In genomic region chrX:130772313-130773140, GRCh38 we compare ENCODE assay signal across 1 cellular context.
TF ChIP-seq lines count a peak whose summit lies in the region.

No MANE protein-coding gene starts in this region.

TF ChIP-seq in HEK293, 187 proteins besides CTCF, POLR2A, EP300 and RAD21 (continued from another document and continues in another):
- TF ChIP-seq ZNF518A (tag by site-specific recombination; conservative IDR thresholded peaks at IDR 0.05; ENCODE audit: low read depth): peak; percentile 19; the same call in 1 of the 2 replicates
- TF ChIP-seq ZNF37A (tag by site-specific recombination; IDR thresholded peaks at IDR 0.05): no peak
- TF ChIP-seq ZNF488 (tag by site-specific recombination; IDR thresholded peaks at IDR 0.05): no peak
- TF ChIP-seq GLIS1 (tag by site-specific recombination; IDR thresholded peaks at IDR 0.05): peak; percentile 90
- peak; percentile 97 for TF ChIP-seq OSR2 (tag by site-specific recombination; IDR thresholded peaks at IDR 0.05)
- no peak for TF ChIP-seq KLF1 (tag by site-specific recombination; IDR thresholded peaks at IDR 0.05)
- TF ChIP-seq IKZF3 (tag by site-specific recombination; IDR thresholded peaks at IDR 0.05): peak; percentile 75
- no peak for TF ChIP-seq ZNF311 (tag by site-specific recombination; IDR thresholded peaks at IDR 0.05; ENCODE audit: borderline replicate concordance)
- TF ChIP-seq ZNF324 (tag by site-specific recombination; IDR thresholded peaks at IDR 0.05): 0 out of 2 replicates have a peak, but pooled peaks have one; percentile 43
- TF ChIP-seq ZNF629 (tag by site-specific recombination; IDR thresholded peaks at IDR 0.05): peak; percentile 82
- TF ChIP-seq SCRT2 (tag by site-specific recombination; IDR thresholded peaks at IDR 0.05): peak; percentile 93
- peak; percentile 70 for TF ChIP-seq ZNF184 (tag by site-specific recombination; IDR thresholded peaks at IDR 0.05)
- TF ChIP-seq ZFP69B (tag by site-specific recombination; IDR thresholded peaks at IDR 0.05): peak; percentile 56; the same call in 1 of the 2 replicates
- TF ChIP-seq ZNF24 (tag by site-specific recombination; IDR thresholded peaks at IDR 0.05): peak; percentile 64; the same call in 1 of the 2 replicates
- peak; percentile 24; the same call in 1 of the 2 replicates for TF ChIP-seq TCF7L2 (IDR thresholded peaks at IDR 0.05; ENCODE audit: borderline replicate concordance, low read depth, low read length)
- TF ChIP-seq ZBTB21 (tag by site-specific recombination; IDR thresholded peaks at IDR 0.05): peak; percentile 78
- TF ChIP-seq ZNF394 (tag by site-specific recombination; IDR thresholded peaks at IDR 0.05; ENCODE audit: borderline replicate concordance): peak; percentile 39; the same call in 1 of the 2 replicates
- TF ChIP-seq HIC1 (tag by site-specific recombination; IDR thresholded peaks at IDR 0.05): peak; percentile 22; the same call in 1 of the 2 replicates
- TF ChIP-seq ZNF670 (tag by site-specific recombination; IDR thresholded peaks at IDR 0.05; ENCODE audit: low read depth): no peak
- peak; percentile 94 for TF ChIP-seq SP7 (tag by site-specific recombination; IDR thresholded peaks at IDR 0.05)
- TF ChIP-seq ZNF274 (IDR thresholded peaks at IDR 0.05; ENCODE audit: low read length): no peak
- no peak for TF ChIP-seq ZNF274 (tag by site-specific recombination; IDR thresholded peaks at IDR 0.05; ENCODE audit: borderline replicate concordance)
- 0 out of 2 replicates have a peak, but pooled peaks have one; percentile 35 for TF ChIP-seq SCRT1 (tag by site-specific recombination; IDR thresholded peaks at IDR 0.05; ENCODE audit: borderline replicate concordance)
- TF ChIP-seq PRDM6 (tag by site-specific recombination; IDR thresholded peaks at IDR 0.05): peak; percentile 91
- peak; percentile 57 for TF ChIP-seq WT1 (tag by site-specific recombination; IDR thresholded peaks at IDR 0.05)
- TF ChIP-seq PRDM4 (tag by site-specific recombination; IDR thresholded peaks at IDR 0.05): peak; percentile 70; the same call in 1 of the 2 replicates
- peak; percentile 46; the same call in 1 of the 2 replicates for TF ChIP-seq ZNF513 (tag by site-specific recombination; IDR thresholded peaks at IDR 0.05)
- TF ChIP-seq ZBTB17 (tag by site-specific recombination; IDR thresholded peaks at IDR 0.05): peak; percentile 75
- TF ChIP-seq ZNF133 (tag by site-specific recombination; IDR thresholded peaks at IDR 0.05): no peak
- peak; percentile 56 for TF ChIP-seq PATZ1 (tag by site-specific recombination; IDR thresholded peaks at IDR 0.05)
- TF ChIP-seq ZNF76 (tag by site-specific recombination; IDR thresholded peaks at IDR 0.05; ENCODE audit: borderline replicate concordance, low read depth): 0 out of 2 replicates have a peak, but pooled peaks have one; percentile 21
- TF ChIP-seq GFI1B (tag by site-specific recombination; IDR thresholded peaks at IDR 0.05): peak; percentile 47
- TF ChIP-seq KLF10 (tag by site-specific recombination; IDR thresholded peaks at IDR 0.05): peak; percentile 56; the same call in 1 of the 2 replicates
- peak; percentile 30; the same call in 1 of the 2 replicates for TF ChIP-seq ZNF398 (tag by site-specific recombination; IDR thresholded peaks at IDR 0.05)
- TF ChIP-seq ZFP3 (tag by site-specific recombination; IDR thresholded peaks at IDR 0.05; ENCODE audit: low read depth): peak; percentile 18; the same call in 1 of the 2 replicates
- TF ChIP-seq ZSCAN23 (tag by site-specific recombination; IDR thresholded peaks at IDR 0.05): peak; percentile 66; the same call in 1 of the 2 replicates
- TF ChIP-seq ZNF148 (tag by site-specific recombination; IDR thresholded peaks at IDR 0.05; ENCODE audit: borderline replicate concordance): no peak
- no peak for TF ChIP-seq ZSCAN30 (tag by site-specific recombination; IDR thresholded peaks at IDR 0.05)
